26 cellular contexts compared by ENCODE assay signal in the genomic region with DNA sequence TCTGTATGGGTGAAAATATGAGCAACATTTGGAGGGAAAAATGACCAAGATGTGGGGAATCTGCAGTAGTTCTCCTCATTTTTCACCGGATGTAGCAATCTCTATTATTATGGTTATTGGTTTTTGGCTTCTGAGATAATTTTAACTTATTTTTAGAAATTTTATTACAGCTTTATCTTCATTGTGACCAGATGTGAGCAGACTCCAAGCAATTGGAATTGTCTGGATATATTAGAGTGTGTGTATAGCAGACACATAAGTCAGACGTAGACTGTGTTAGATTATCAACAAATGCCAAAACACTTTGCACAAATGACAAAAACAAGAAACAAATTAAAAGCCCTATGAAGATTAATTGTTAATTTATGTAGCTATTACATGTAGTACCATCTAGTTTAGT.
"Had no signal": no experiment of that assay in that cellular context is flagged by ENCODE, and none has a peak within 500 bp of the region (broad histone marks: within the 10 kb centered on the region; RNA-seq: fewer than 3 reads in every experiment).

No MANE protein-coding gene starts in this region.

- H3K36me3 ChIP-seq: stomach, suprapubic skin, thoracic aorta, thyroid gland, tibial artery, tibial nerve, transverse colon, upper lobe of left lung, upper lobe of right lung, uterus, vagina had no signal

- H3K4me1 ChIP-seq: stomach, suprapubic skin, testis, thyroid gland, tibial artery, tibial nerve, transverse colon, upper lobe of left lung, upper lobe of right lung, uterus, vagina had no signal

- H3K4me3 ChIP-seq: stomach, suprapubic skin, testis, thoracic aorta, thyroid gland, tibial artery, tibial nerve, transverse colon, upper lobe of left lung, upper lobe of right lung, uterus, vagina had no signal

- ATAC-seq: stimulated activated effector memory CD8-positive, alpha-beta T cell treated with anti-CD3 and anti-CD28 coated beads, Interleukin-12 subunit alpha, Interleukin-12 subunit beta, amount 100 ng/mL, for 72 hours; stimulated activated memory B cell treated with anti-CD40 and anti-IgM and Interleukin-4, amounts not matched to agents 10 μg/mL and 1 μg/mL and 100 μg/mL, for 72 hours; stimulated activated naive B cell treated with anti-CD40 and anti-IgM and Interleukin-4, amounts not matched to agents 10 μg/mL and 1 μg/mL and 100 μg/mL, for 72 hours; stimulated activated naive CD8-positive, alpha-beta T cell treated with anti-CD3 and anti-CD28 coated beads, Interleukin-15, amount 100 ng/mL, for 72 hours; stimulated activated naive CD8-positive, alpha-beta T cell treated with anti-CD3 and anti-CD28 coated beads, Interleukin-15, Interleukin-2, amounts not matched to agents 100 U/mL and 50 U/mL, for 24 hours; upper lobe of right lung had no signal

- H3K27ac ChIP-seq: stomach, suprapubic skin, testis, thoracic aorta, thyroid gland, tibial artery, tibial nerve, transverse colon, upper lobe of left lung, upper lobe of right lung, uterus, vagina had no signal

- DNase-seq: stimulated activated CD4-positive, alpha-beta T cell treated with anti-CD3 and anti-CD28 coated beads, Interleukin-2, amount 100 ng/mL, for 48 hours; stimulated activated CD4-positive, alpha-beta T cell treated with anti-CD3 and anti-CD28 coated beads, Interleukin-4, amount 100 ng/mL, for 1 hour; stimulated activated CD4-positive, alpha-beta T cell treated with anti-CD3 and anti-CD28 coated beads, Interleukin-4, amount 100 ng/mL, for 24 hours; stimulated activated CD4-positive, alpha-beta T cell treated with anti-CD3 and anti-CD28 coated beads, Interleukin-4, amount 100 ng/mL, for 4 hours; stimulated activated CD8-positive, alpha-beta memory T cell treated with anti-CD3 and anti-CD28 coated beads, Interleukin-4, amount 100 ng/mL, for 48 hours; stimulated activated naive B cell treated with anti-CD40 and anti-IgM and Interleukin-4, amounts not matched to agents 10 μg/mL and 1 μg/mL and 100 μg/mL, for 72 hours; stimulated activated naive CD4-positive, alpha-beta T cell; stimulated activated naive CD4-positive, alpha-beta T cell treated with Interleukin-2 at 50 U/mL for 16 hours; stimulated activated naive CD8-positive, alpha-beta T cell treated with anti-CD3 and anti-CD28 coated beads, Interleukin-15, amount 100 ng/mL, for 72 hours; stimulated activated naive CD8-positive, alpha-beta T cell treated with anti-CD3 and anti-CD28 coated beads, Interleukin-15, Interleukin-2, amounts not matched to agents 100 U/mL and 50 U/mL, for 24 hours; stomach; substantia nigra; testis; thyroid gland; tibial artery; transverse colon; trophoblast cell; upper lobe of left lung; upper lobe of right lung; uterus had no signal

- H3K27me3 ChIP-seq: stomach, suprapubic skin, testis, thyroid gland, tibial artery, tibial nerve, transverse colon, upper lobe of left lung, upper lobe of right lung, uterus, vagina had no signal

- H3K9me3 ChIP-seq: stomach, suprapubic skin, testis, thoracic aorta, thyroid gland, tibial artery, tibial nerve, transverse colon, upper lobe of left lung, upper lobe of right lung, uterus, vagina had no signal
